In the genomic region with DNA sequence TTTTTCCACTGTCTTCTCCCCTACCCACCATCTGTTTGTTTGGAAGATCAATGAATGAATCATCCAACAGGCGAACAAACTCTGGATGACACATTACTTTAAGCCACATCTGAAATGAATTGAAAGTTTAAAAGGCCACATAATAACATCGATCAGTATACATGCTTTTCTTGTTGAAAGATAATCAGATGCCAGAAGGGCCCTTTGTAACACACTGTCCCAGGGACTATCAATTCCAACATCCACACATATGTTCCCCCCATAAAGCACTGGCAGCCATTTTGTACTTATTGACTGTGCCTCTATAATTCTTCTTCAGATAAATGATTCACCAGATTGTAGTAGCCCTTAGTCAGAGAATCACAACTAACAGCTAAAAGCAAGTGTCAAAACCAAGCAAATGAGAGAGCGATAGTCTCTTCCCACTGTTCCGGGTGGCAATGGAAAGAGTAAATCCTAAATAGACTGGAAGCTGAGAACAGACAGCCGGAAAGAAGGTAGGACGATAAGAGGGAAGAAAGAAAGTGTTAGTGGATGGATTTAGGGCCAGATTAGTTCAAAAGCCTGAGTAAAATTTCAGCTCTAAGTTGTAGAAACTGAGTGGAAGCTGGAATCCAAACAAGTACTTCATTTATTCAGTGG, we compare ENCODE assay signal across 12 cellular contexts.
DNase-seq lines count a peak whose midpoint lies in the region; ATAC-seq, FAIRE-seq and TF ChIP-seq lines count a peak whose summit lies in the region.
"Had no signal": no experiment of that assay in that cellular context is flagged by ENCODE, and none has a peak within 500 bp of the region (broad histone marks: within the 10 kb centered on the region; RNA-seq: fewer than 3 reads in every experiment).

No MANE protein-coding gene starts in this region.

- H3K9me3 ChIP-seq in GM12878 (replicated peaks; ENCODE audit: control insufficient read depth, insufficient read depth, low read length) (no peaks in the 10 kb centered on the region), vagina (no peaks in the 10 kb centered on the region)
- H3K9me3 ChIP-seq: psoas muscle had no signal

- no peak overlapping the region for H2AFZ ChIP-seq in GM12878 (ENCODE audit: control insufficient read depth, low read depth, low read length)

- H3K27me3 ChIP-seq in GM12878 (replicated peaks in 1 of 2; ENCODE audit: control insufficient read depth in 2 of 2, insufficient read depth in 2 of 2, low read length in 1 of 2) (no peaks in the 10 kb centered on the region), vagina (no peaks in the 10 kb centered on the region)

- TF ChIP-seq EP300 in GM12878 (IDR thresholded peaks at IDR 0.05; ENCODE audit: borderline replicate concordance in 1 of 2, control insufficient read depth in 1 of 2, low read depth in 2 of 2, low read length in 2 of 2), result no peak

- no TSS peak for BruUV-seq in GM12878 (replicated peaks; lab: Mats Ljungman, UMichigan)

- POLR2A ChIA-PET in GM12878 (lab: Charles Lee), result interaction anchor here (1.1 to 5.1 kb wide), 4 partner anchors 13 to 58 kb away, joined by 4 to 25 read pairs (median 10); no protein-coding TSS in a partner anchor

- CTCF ChIA-PET in GM12878 (lab: Yijun Ruan, JAX), result interaction anchor here (1.2 to 4.5 kb wide), 3 partner anchors 13 to 116 kb away, joined by 3 to 14 read pairs (median 8); no protein-coding TSS in a partner anchor

- TF ChIP-seq RAD21 in GM12878 (IDR thresholded peaks at IDR 0.05; ENCODE audit: insufficient read depth, low read depth, low read length), result no peak

- DNase-seq in NCI-H2171 treated with DMSO at 0.1 percent for 48 hours (lab: John Stamatoyannopoulos, UW) (peak; percentile 7), NCI-H2171 (lab: John Stamatoyannopoulos, UW) (no peak), GM12878 (ENCODE audit: low read depth, low spot score) (no peak), kidney tubule cell (ENCODE audit: low spot score) (peak; percentile 74), vagina (ENCODE audit: extremely low spot score in 2 of 2) (no peak), NCI-H345 treated with DMSO at 0.1 percent for 48 hours (lab: John Stamatoyannopoulos, UW; ENCODE audit: unreplicated experiment) (no peak)
- DNase-seq in central memory CD4-positive, alpha-beta T cell, result no peak
- DNase-seq: DND-41, psoas muscle had no signal

- no peaks in the 10 kb centered on the region for H4K20me1 ChIP-seq in GM12878 (ENCODE audit: control insufficient read depth, insufficient read depth)

- no peak overlapping the region for H3K9ac ChIP-seq in GM12878 (ENCODE audit: control insufficient read depth, insufficient read depth, low read length)

- no peak overlapping the region for H3K4me3 ChIP-seq in GM12878
- H3K4me3 ChIP-seq in vagina, result no peak overlapping the region
- H3K4me3 ChIP-seq: psoas muscle had no signal

- TF ChIP-seq CTCF in GM12878 (IDR thresholded peaks at IDR 0.05 in 2 of 3, conservative IDR thresholded peaks at IDR 0.05 in 1 of 3; ENCODE audit: control insufficient read depth in 2 of 3, extremely low read depth in 1 of 3, insufficient read depth in 1 of 3, low read depth in 3 of 3, low read length in 3 of 3) (no peak), vagina (IDR thresholded peaks at IDR 0.05) (no peak)

- H3K4me2 ChIP-seq in GM12878 (ENCODE audit: control insufficient read depth, insufficient read depth), result no peak overlapping the region

- H3K4me1 ChIP-seq in GM12878 (ENCODE audit: control insufficient read depth, insufficient read depth, low read length), result no peaks in the 10 kb centered on the region
- H3K4me1 ChIP-seq in vagina, result no peaks in the 10 kb centered on the region
- H3K4me1 ChIP-seq: psoas muscle had no signal

- FAIRE-seq in GM12878 (lab: Jason Lieb, UNC), result no peak
- FAIRE-seq: endometrium, urothelium cell line had no signal

- TF ChIP-seq POLR2A in GM12878 (IDR thresholded peaks at IDR 0.05; ENCODE audit: low read depth, low read length) (no peak), vagina (IDR thresholded peaks at IDR 0.05) (no peak)

- no peaks in the 10 kb centered on the region for H3K36me3 ChIP-seq in GM12878 (ENCODE audit: control insufficient read depth in 2 of 2, insufficient read depth in 2 of 2, low read length in 1 of 2)
- H3K36me3 ChIP-seq in vagina, result no peaks in the 10 kb centered on the region

- no peaks in the 10 kb centered on the region for H3K79me2 ChIP-seq in GM12878 (ENCODE audit: control insufficient read depth, insufficient read depth, low read length)

- ATAC-seq in GM12878, result no peak; the same call in 2 of the 3 replicates
- no peak for ATAC-seq in GM18517 (IDR thresholded peaks at IDR 0.05; ENCODE audit: unreplicated experiment)
- ATAC-seq: psoas muscle had no signal

- in situ Hi-C loops in GM12878 (cut with MboI), result no loop called here

- SMC1A ChIA-PET in GM12878 (lab: Charles Lee; ENCODE audit: uncharacterized antibody, unreplicated experiment), result interaction anchor here (0.8 to 5.6 kb wide), 14 partner anchors 12 to 191 kb away, joined by 3 to 63 read pairs (median 6); no protein-coding TSS in a partner anchor

- H3K27ac ChIP-seq in GM12878 (ENCODE audit: control insufficient read depth, insufficient read depth) (no peak overlapping the region), vagina (peak overlapping the region; percentile 12)
- H3K27ac ChIP-seq: psoas muscle had no signal

- intact Hi-C loops in GM12878 (cut with micrococcal nuclease; ENCODE audit: unreplicated experiment), result no loop called here
- intact Hi-C loops in vagina (cut with DNase I), result no loop called here

- 11% methylated on average over 6 of the region's 6 CpGs for WGBS in GM12878 (ENCODE audit: insufficient coverage, insufficient replicate concordance, low lambda C conversion rate, missing lambda C conversion rate)

- RAD21 ChIA-PET in GM12878 (lab: Charles Lee; ENCODE audit: unreplicated experiment), result interaction anchor here (0.9 to 2.5 kb wide), 4 partner anchors 30 to 241 kb away, joined by 3 to 13 read pairs (median 4); partner anchors contain the start of gene TENT5A

TF ChIP-seq in GM12878, 131 proteins besides CTCF, POLR2A, EP300 and RAD21:
- no peak for TF ChIP-seq SKIL (IDR thresholded peaks at IDR 0.05; ENCODE audit: low read depth, poor library complexity, severe bottlenecking)
- TF ChIP-seq BCL3 (IDR thresholded peaks at IDR 0.05; ENCODE audit: borderline replicate concordance, insufficient read depth, low read depth, low read length, poor library complexity, severe bottlenecking), result no peak
- TF ChIP-seq ZNF24 (IDR thresholded peaks at IDR 0.05), result peak; percentile 42; the same call in 1 of the 2 replicates
- TF ChIP-seq CHD4 (IDR thresholded peaks at IDR 0.05), result no peak
- no peak for TF ChIP-seq SUPT20H (IDR thresholded peaks at IDR 0.05; ENCODE audit: borderline replicate concordance, control insufficient read depth, low read depth, low read length)

Comparison
In these comparisons a context has a peak if more than half of its experiments do, and no peak if none do; other contexts are left out.
1. DNase-seq: peak in NCI-H2171 treated with DMSO at 0.1 percent for 48 hours (single experiment) and kidney tubule cell (single experiment); none in NCI-H2171 (single experiment), GM12878 (single experiment), vagina (0 of 2), NCI-H345 treated with DMSO at 0.1 percent for 48 hours (single experiment) and central memory CD4-positive, alpha-beta T cell (single experiment).